ENCODE assay signal across 1 cellular context in the genomic region with DNA sequence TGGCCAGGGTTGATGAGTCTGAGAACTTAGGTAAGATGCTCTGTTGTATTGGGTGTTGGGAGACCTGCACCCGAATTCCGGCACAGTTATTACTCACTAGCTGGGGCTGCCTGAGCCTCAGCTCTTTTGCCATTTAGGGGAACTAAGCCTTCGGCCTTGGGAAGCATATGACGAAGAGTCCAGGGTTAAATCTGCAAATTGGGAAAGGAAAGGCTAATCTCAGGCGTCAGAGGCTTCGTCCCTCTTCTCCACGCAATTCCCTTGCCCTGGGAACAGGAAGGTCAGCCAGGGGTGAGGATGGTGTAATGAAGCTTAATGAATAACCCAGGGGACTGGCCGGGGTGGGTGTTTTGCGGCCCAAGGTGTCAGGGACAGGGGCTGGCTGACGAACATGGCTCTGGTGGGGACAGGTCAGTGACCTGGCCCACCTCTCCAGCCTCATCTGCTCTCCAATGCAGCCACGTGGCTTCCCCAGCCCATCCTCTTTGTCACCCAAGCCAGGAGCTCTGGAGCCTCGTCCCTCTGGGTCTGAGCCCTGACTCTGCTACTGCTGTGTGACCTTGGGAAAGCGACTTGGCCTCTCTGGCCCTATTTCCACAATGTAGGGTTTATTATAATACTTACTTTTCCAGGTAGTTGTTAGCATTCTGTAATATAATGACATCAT.
TF ChIP-seq lines count a peak whose summit lies in the region.

No MANE protein-coding gene starts in this region.

TF ChIP-seq in HepG2, 621 proteins besides CTCF, POLR2A, EP300 and RAD21 (continued from another document and continues in another):
- TF ChIP-seq, protein P1, sequence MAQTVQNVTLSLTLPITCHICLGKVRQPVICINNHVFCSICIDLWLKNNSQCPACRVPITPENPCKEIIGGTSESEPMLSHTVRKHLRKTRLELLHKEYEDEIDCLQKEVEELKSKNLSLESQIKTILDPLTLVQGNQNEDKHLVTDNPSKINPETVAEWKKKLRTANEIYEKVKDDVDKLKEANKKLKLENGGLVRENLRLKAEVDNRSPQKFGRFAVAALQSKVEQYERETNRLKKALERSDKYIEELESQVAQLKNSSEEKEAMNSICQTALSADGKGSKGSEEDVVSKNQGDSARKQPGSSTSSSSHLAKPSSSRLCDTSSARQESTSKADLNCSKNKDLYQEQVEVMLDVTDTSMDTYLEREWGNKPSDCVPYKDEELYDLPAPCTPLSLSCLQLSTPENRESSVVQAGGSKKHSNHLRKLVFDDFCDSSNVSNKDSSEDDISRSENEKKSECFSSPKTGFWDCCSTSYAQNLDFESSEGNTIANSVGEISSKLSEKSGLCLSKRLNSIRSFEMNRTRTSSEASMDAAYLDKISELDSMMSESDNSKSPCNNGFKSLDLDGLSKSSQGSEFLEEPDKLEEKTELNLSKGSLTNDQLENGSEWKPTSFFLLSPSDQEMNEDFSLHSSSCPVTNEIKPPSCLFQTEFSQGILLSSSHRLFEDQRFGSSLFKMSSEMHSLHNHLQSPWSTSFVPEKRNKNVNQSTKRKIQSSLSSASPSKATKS (CRISPR knock-in tag; IDR thresholded peaks at IDR 0.05) = no peak
- no peak for TF ChIP-seq CHD4 (IDR thresholded peaks at IDR 0.05; ENCODE audit: borderline replicate concordance, low read length)
- peak; percentile 34; the same call in 1 of the 2 replicates for TF ChIP-seq HOXA3 (CRISPR knock-in tag; IDR thresholded peaks at IDR 0.05)
- TF ChIP-seq RCOR2 (CRISPR knock-in tag; IDR thresholded peaks at IDR 0.05) = peak; percentile 69
- TF ChIP-seq, protein P2, sequence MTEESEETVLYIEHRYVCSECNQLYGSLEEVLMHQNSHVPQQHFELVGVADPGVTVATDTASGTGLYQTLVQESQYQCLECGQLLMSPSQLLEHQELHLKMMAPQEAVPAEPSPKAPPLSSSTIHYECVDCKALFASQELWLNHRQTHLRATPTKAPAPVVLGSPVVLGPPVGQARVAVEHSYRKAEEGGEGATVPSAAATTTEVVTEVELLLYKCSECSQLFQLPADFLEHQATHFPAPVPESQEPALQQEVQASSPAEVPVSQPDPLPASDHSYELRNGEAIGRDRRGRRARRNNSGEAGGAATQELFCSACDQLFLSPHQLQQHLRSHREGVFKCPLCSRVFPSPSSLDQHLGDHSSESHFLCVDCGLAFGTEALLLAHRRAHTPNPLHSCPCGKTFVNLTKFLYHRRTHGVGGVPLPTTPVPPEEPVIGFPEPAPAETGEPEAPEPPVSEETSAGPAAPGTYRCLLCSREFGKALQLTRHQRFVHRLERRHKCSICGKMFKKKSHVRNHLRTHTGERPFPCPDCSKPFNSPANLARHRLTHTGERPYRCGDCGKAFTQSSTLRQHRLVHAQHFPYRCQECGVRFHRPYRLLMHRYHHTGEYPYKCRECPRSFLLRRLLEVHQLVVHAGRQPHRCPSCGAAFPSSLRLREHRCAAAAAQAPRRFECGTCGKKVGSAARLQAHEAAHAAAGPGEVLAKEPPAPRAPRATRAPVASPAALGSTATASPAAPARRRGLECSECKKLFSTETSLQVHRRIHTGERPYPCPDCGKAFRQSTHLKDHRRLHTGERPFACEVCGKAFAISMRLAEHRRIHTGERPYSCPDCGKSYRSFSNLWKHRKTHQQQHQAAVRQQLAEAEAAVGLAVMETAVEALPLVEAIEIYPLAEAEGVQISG (CRISPR knock-in tag; IDR thresholded peaks at IDR 0.05) = no peak; the same call in none of the 2 replicates
- TF ChIP-seq, protein P3, sequence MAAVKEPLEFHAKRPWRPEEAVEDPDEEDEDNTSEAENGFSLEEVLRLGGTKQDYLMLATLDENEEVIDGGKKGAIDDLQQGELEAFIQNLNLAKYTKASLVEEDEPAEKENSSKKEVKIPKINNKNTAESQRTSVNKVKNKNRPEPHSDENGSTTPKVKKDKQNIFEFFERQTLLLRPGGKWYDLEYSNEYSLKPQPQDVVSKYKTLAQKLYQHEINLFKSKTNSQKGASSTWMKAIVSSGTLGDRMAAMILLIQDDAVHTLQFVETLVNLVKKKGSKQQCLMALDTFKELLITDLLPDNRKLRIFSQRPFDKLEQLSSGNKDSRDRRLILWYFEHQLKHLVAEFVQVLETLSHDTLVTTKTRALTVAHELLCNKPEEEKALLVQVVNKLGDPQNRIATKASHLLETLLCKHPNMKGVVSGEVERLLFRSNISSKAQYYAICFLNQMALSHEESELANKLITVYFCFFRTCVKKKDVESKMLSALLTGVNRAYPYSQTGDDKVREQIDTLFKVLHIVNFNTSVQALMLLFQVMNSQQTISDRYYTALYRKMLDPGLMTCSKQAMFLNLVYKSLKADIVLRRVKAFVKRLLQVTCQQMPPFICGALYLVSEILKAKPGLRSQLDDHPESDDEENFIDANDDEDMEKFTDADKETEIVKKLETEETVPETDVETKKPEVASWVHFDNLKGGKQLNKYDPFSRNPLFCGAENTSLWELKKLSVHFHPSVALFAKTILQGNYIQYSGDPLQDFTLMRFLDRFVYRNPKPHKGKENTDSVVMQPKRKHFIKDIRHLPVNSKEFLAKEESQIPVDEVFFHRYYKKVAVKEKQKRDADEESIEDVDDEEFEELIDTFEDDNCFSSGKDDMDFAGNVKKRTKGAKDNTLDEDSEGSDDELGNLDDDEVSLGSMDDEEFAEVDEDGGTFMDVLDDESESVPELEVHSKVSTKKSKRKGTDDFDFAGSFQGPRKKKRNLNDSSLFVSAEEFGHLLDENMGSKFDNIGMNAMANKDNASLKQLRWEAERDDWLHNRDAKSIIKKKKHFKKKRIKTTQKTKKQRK (IDR thresholded peaks at IDR 0.05; ENCODE audit: low read length) = no peak
- TF ChIP-seq RBM39 (IDR thresholded peaks at IDR 0.05; ENCODE audit: low read depth, low read length, poor library complexity, severe bottlenecking) = no peak
- TF ChIP-seq GLI4 (CRISPR knock-in tag; IDR thresholded peaks at IDR 0.05; ENCODE audit: borderline replicate concordance) = no peak
- no peak for TF ChIP-seq ZNF839 (CRISPR knock-in tag; IDR thresholded peaks at IDR 0.05; ENCODE audit: borderline replicate concordance)
- no peak for TF ChIP-seq ZNF619 (CRISPR knock-in tag; IDR thresholded peaks at IDR 0.05)
- no peak for TF ChIP-seq ZNF737 (CRISPR knock-in tag; IDR thresholded peaks at IDR 0.05; ENCODE audit: borderline replicate concordance)
- TF ChIP-seq, protein P4, sequence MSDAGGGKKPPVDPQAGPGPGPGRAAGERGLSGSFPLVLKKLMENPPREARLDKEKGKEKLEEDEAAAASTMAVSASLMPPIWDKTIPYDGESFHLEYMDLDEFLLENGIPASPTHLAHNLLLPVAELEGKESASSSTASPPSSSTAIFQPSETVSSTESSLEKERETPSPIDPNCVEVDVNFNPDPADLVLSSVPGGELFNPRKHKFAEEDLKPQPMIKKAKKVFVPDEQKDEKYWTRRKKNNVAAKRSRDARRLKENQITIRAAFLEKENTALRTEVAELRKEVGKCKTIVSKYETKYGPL (CRISPR knock-in tag; IDR thresholded peaks at IDR 0.05) = no peak
- TF ChIP-seq ZNF766 (CRISPR knock-in tag; IDR thresholded peaks at IDR 0.05; ENCODE audit: borderline replicate concordance) = no peak
- no peak for TF ChIP-seq ZNF136 (CRISPR knock-in tag; IDR thresholded peaks at IDR 0.05; ENCODE audit: low read depth)
- TF ChIP-seq, protein P5, sequence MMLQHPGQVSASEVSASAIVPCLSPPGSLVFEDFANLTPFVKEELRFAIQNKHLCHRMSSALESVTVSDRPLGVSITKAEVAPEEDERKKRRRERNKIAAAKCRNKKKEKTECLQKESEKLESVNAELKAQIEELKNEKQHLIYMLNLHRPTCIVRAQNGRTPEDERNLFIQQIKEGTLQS (CRISPR knock-in tag; IDR thresholded peaks at IDR 0.05) = no peak
- no peak for TF ChIP-seq ZSCAN31 (CRISPR knock-in tag; IDR thresholded peaks at IDR 0.05; ENCODE audit: low read depth)
- TF ChIP-seq ZNF263 (CRISPR knock-in tag; IDR thresholded peaks at IDR 0.05) = 0 out of 2 replicates have a peak, but pooled peaks have one; percentile 20
- TF ChIP-seq, protein P6, sequence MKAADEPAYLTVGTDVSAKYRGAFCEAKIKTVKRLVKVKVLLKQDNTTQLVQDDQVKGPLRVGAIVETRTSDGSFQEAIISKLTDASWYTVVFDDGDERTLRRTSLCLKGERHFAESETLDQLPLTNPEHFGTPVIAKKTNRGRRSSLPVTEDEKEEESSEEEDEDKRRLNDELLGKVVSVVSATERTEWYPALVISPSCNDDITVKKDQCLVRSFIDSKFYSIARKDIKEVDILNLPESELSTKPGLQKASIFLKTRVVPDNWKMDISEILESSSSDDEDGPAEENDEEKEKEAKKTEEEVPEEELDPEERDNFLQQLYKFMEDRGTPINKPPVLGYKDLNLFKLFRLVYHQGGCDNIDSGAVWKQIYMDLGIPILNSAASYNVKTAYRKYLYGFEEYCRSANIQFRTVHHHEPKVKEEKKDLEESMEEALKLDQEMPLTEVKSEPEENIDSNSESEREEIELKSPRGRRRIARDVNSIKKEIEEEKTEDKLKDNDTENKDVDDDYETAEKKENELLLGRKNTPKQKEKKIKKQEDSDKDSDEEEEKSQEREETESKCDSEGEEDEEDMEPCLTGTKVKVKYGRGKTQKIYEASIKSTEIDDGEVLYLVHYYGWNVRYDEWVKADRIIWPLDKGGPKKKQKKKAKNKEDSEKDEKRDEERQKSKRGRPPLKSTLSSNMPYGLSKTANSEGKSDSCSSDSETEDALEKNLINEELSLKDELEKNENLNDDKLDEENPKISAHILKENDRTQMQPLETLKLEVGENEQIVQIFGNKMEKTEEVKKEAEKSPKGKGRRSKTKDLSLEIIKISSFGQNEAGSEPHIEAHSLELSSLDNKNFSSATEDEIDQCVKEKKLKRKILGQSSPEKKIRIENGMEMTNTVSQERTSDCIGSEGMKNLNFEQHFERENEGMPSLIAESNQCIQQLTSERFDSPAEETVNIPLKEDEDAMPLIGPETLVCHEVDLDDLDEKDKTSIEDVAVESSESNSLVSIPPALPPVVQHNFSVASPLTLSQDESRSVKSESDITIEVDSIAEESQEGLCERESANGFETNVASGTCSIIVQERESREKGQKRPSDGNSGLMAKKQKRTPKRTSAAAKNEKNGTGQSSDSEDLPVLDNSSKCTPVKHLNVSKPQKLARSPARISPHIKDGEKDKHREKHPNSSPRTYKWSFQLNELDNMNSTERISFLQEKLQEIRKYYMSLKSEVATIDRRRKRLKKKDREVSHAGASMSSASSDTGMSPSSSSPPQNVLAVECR (CRISPR knock-in tag; IDR thresholded peaks at IDR 0.05; ENCODE audit: borderline replicate concordance) = peak; percentile 30; the same call in 1 of the 2 replicates
- TF ChIP-seq SOX5 (CRISPR knock-in tag; IDR thresholded peaks at IDR 0.05; ENCODE audit: borderline replicate concordance) = no peak; the same call in 1 of the 2 replicates
- TF ChIP-seq, protein P7, sequence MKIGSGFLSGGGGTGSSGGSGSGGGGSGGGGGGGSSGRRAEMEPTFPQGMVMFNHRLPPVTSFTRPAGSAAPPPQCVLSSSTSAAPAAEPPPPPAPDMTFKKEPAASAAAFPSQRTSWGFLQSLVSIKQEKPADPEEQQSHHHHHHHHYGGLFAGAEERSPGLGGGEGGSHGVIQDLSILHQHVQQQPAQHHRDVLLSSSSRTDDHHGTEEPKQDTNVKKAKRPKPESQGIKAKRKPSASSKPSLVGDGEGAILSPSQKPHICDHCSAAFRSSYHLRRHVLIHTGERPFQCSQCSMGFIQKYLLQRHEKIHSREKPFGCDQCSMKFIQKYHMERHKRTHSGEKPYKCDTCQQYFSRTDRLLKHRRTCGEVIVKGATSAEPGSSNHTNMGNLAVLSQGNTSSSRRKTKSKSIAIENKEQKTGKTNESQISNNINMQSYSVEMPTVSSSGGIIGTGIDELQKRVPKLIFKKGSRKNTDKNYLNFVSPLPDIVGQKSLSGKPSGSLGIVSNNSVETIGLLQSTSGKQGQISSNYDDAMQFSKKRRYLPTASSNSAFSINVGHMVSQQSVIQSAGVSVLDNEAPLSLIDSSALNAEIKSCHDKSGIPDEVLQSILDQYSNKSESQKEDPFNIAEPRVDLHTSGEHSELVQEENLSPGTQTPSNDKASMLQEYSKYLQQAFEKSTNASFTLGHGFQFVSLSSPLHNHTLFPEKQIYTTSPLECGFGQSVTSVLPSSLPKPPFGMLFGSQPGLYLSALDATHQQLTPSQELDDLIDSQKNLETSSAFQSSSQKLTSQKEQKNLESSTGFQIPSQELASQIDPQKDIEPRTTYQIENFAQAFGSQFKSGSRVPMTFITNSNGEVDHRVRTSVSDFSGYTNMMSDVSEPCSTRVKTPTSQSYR (CRISPR knock-in tag; IDR thresholded peaks at IDR 0.05; ENCODE audit: borderline replicate concordance) = no peak
- no peak for TF ChIP-seq AGO1 (IDR thresholded peaks at IDR 0.05; ENCODE audit: low read depth, low read length, poor library complexity, severe bottlenecking)
- TF ChIP-seq KLF11 (CRISPR knock-in tag; IDR thresholded peaks at IDR 0.05) = no peak
- TF ChIP-seq, protein P8, sequence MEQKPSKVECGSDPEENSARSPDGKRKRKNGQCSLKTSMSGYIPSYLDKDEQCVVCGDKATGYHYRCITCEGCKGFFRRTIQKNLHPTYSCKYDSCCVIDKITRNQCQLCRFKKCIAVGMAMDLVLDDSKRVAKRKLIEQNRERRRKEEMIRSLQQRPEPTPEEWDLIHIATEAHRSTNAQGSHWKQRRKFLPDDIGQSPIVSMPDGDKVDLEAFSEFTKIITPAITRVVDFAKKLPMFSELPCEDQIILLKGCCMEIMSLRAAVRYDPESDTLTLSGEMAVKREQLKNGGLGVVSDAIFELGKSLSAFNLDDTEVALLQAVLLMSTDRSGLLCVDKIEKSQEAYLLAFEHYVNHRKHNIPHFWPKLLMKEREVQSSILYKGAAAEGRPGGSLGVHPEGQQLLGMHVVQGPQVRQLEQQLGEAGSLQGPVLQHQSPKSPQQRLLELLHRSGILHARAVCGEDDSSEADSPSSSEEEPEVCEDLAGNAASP (CRISPR knock-in tag; IDR thresholded peaks at IDR 0.05; ENCODE audit: borderline replicate concordance) = peak; percentile 35; the same call in 1 of the 2 replicates
- TF ChIP-seq STAG1 (CRISPR knock-in tag; IDR thresholded peaks at IDR 0.05) = no peak
- TF ChIP-seq, protein P9, sequence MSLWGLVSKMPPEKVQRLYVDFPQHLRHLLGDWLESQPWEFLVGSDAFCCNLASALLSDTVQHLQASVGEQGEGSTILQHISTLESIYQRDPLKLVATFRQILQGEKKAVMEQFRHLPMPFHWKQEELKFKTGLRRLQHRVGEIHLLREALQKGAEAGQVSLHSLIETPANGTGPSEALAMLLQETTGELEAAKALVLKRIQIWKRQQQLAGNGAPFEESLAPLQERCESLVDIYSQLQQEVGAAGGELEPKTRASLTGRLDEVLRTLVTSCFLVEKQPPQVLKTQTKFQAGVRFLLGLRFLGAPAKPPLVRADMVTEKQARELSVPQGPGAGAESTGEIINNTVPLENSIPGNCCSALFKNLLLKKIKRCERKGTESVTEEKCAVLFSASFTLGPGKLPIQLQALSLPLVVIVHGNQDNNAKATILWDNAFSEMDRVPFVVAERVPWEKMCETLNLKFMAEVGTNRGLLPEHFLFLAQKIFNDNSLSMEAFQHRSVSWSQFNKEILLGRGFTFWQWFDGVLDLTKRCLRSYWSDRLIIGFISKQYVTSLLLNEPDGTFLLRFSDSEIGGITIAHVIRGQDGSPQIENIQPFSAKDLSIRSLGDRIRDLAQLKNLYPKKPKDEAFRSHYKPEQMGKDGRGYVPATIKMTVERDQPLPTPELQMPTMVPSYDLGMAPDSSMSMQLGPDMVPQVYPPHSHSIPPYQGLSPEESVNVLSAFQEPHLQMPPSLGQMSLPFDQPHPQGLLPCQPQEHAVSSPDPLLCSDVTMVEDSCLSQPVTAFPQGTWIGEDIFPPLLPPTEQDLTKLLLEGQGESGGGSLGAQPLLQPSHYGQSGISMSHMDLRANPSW (CRISPR knock-in tag; IDR thresholded peaks at IDR 0.05; ENCODE audit: borderline replicate concordance) = no peak
- no peak for TF ChIP-seq ZFP41 (CRISPR knock-in tag; IDR thresholded peaks at IDR 0.05; ENCODE audit: borderline replicate concordance)
- TF ChIP-seq SMAD9 (CRISPR knock-in tag; IDR thresholded peaks at IDR 0.05) = no peak
- TF ChIP-seq, protein P10, sequence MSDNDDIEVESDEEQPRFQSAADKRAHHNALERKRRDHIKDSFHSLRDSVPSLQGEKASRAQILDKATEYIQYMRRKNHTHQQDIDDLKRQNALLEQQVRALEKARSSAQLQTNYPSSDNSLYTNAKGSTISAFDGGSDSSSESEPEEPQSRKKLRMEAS (IDR thresholded peaks at IDR 0.05) = peak; percentile 78
